ENCODE assay signal across 9 cellular contexts in the genomic region with DNA sequence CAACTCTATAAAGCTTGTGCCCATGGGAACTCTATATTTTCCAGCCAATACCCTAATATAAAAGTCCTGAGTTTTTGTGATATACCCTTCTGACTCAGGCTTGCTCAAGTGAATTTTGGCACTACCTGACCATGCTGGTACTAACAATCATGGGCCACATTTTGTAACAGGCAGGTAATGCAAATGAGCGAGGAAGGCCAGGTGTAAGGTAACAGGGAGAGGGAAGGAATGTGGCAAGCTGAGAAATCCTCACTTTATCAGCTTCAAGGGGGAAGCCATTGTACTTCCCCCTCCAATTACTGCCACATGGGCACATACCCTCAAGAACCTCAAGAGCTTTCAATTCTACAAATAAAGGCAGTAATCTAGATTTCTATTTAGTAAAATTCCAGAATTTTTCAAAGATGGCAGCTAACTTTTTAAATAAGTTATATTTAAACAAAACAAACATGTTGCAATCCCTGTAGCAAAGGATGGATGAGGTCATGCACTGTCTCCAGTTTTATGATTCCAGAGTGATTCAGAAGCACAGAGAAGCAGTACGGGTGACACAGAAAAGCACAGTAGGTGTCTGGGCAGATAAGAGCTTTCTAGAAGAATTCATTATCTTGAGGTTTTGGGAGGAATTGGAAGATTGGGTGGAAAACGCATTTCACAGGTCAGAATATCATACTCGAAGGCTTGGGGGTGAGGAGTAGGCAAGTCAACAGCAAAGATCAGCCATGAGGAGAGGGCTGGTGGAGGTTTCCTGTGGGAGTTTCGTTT.
A peak's percentile ranks its signal among the peaks of the same experiment; 100 is the strongest.
DNase-seq lines count a peak whose midpoint lies in the region; ATAC-seq, FAIRE-seq and TF ChIP-seq lines count a peak whose summit lies in the region.
"Had no signal": no experiment of that assay in that cellular context is flagged by ENCODE, and none has a peak within 500 bp of the region (broad histone marks: within the 10 kb centered on the region; RNA-seq: fewer than 3 reads in every experiment).

No MANE protein-coding gene starts in this region.

- no peak overlapping the region for H3K4me3 ChIP-seq in hepatocyte
- H3K4me3 ChIP-seq in transverse colon, result no peak overlapping the region

- FAIRE-seq in GM12891 (lab: Jason Lieb, UNC), result no peak

- peak overlapping the region; percentile 28 for H2AFZ ChIP-seq in hepatocyte

- H3K27me3 ChIP-seq in hepatocyte (no peaks in the 10 kb centered on the region), transverse colon (no peaks in the 10 kb centered on the region)

- peak overlapping the region; percentile 66 for H3K4me2 ChIP-seq in hepatocyte

- H3K27me3 Mint-ChIP-seq in activated T-cell treated with anti-CD3 and anti-CD28 coated beads, Interleukin-2, amount 50 U/mL, for 24 hours, result no peaks in the 10 kb centered on the region
- H3K27me3 Mint-ChIP-seq in activated B cell treated with CpG ODN at 0.5 μM for 24 hours, result no peaks in the 10 kb centered on the region

- no peak for ATAC-seq in activated B cell treated with CpG ODN at 0.5 μM for 24 hours (ENCODE audit: low read depth)

- CTCF ChIA-PET in activated B cell treated with CpG ODN at 0.5 μM for 24 hours (lab: Charles Lee), result interaction anchor here (0.7 to 1.4 kb wide), 5 partner anchors 14 to 89 kb away, joined by 3 read pairs; no protein-coding TSS in a partner anchor

- no peaks in the 10 kb centered on the region for H3K9me2 ChIP-seq in hepatocyte (replicated peaks; ENCODE audit: insufficient read depth)

- TF ChIP-seq POLR2A in transverse colon (IDR thresholded peaks at IDR 0.05) (no peak), GM12891 (IDR thresholded peaks at IDR 0.05; ENCODE audit: low read depth, low read length) (no peak)

- POLR2A ChIA-PET in activated B cell treated with CpG ODN at 0.5 μM for 24 hours (lab: Charles Lee), result interaction anchor here (0.6 to 1.4 kb wide), 4 partner anchors 53 to 277 kb away, joined by 3 to 4 read pairs (median 4); no protein-coding TSS in a partner anchor

- peak overlapping the region; percentile 64 for H3K4me3 Mint-ChIP-seq in activated T-cell treated with anti-CD3 and anti-CD28 coated beads, Interleukin-2, amount 50 U/mL, for 24 hours
- peak overlapping the region; percentile 39 for H3K4me3 Mint-ChIP-seq in activated B cell treated with CpG ODN at 0.5 μM for 24 hours

- TF ChIP-seq EP300 in transverse colon (IDR thresholded peaks at IDR 0.05; ENCODE audit: low read depth), result no peak

- 64% methylated on average over 5 of the region's 5 CpGs for WGBS in hepatocyte (ENCODE audit: low lambda C conversion rate, missing lambda C conversion rate)
- WGBS in transverse colon (ENCODE audit: low coverage in 1 of 2), 2 donors, result 74 to 80% methylated on average over 4 to 5 of the region's 5 CpGs

- peaks cover 12% of the 10 kb centered on the region for H3K9me3 Mint-ChIP-seq in activated T-cell treated with anti-CD3 and anti-CD28 coated beads, Interleukin-2, amount 50 U/mL, for 24 hours
- H3K9me3 Mint-ChIP-seq in activated B cell treated with CpG ODN at 0.5 μM for 24 hours, result peaks cover 6% of the 10 kb centered on the region

- peaks cover 19% of the 10 kb centered on the region for H3K79me2 ChIP-seq in hepatocyte

- in situ Hi-C loops in transverse colon (cut with MboI; ENCODE audit: low pct_ligation_motif_present in 1 of 4, low pct_unique_long_range_greater_than_20kb in 1 of 4, low sequenced_read_pairs in 3 of 4), result no loop called here

- H3K9me3 ChIP-seq in hepatocyte (ENCODE audit: low read depth) (no peaks in the 10 kb centered on the region), transverse colon (peaks cover 0 to 8% of the 10 kb centered on the region in 2 donors)

- peaks cover 29% of the 10 kb centered on the region for H3K4me1 ChIP-seq in hepatocyte (ENCODE audit: insufficient read depth)
- H3K4me1 ChIP-seq in transverse colon, result peaks cover 4 to 26% (median 12%) of the 10 kb centered on the region in 4 donors

- peak overlapping the region; percentile 93 for H3K27ac Mint-ChIP-seq in activated T-cell treated with anti-CD3 and anti-CD28 coated beads, Interleukin-2, amount 50 U/mL, for 24 hours
- peak overlapping the region; percentile 82 for H3K27ac Mint-ChIP-seq in activated B cell treated with CpG ODN at 0.5 μM for 24 hours

- peaks cover 39% of the 10 kb centered on the region for H3K36me3 Mint-ChIP-seq in activated T-cell treated with anti-CD3 and anti-CD28 coated beads, Interleukin-2, amount 50 U/mL, for 24 hours (ENCODE audit: low read depth)
- peaks cover 23% of the 10 kb centered on the region for H3K36me3 Mint-ChIP-seq in activated B cell treated with CpG ODN at 0.5 μM for 24 hours (ENCODE audit: low read depth)

- no peaks in the 10 kb centered on the region for H4K20me1 ChIP-seq in hepatocyte (ENCODE audit: insufficient read depth, poor library complexity, severe bottlenecking)

- peak overlapping the region; percentile 84 for H3K27ac ChIP-seq in hepatocyte
- H3K27ac ChIP-seq in transverse colon, result peak overlapping the region; percentile 5 to 55 (median 46)
- H3K27ac ChIP-seq: VCaP had no signal

- H3K36me3 ChIP-seq in hepatocyte (replicated peaks; ENCODE audit: insufficient read depth, low read depth), result no peaks in the 10 kb centered on the region
- H3K36me3 ChIP-seq in transverse colon, result peaks cover 0 to 12% (median 0%) of the 10 kb centered on the region in 4 donors

- peaks cover 86% of the 10 kb centered on the region for H3K4me1 Mint-ChIP-seq in activated T-cell treated with anti-CD3 and anti-CD28 coated beads, Interleukin-2, amount 50 U/mL, for 24 hours (ENCODE audit: low read depth)
- peaks cover 75% of the 10 kb centered on the region for H3K4me1 Mint-ChIP-seq in activated B cell treated with CpG ODN at 0.5 μM for 24 hours

- TF ChIP-seq CTCF in activated B cell treated with CpG ODN at 0.5 μM for 24 hours (IDR thresholded peaks at IDR 0.05) (no peak), hepatocyte (IDR thresholded peaks at IDR 0.05; ENCODE audit: poor library complexity) (no peak), transverse colon (IDR thresholded peaks at IDR 0.05) (no peak)

- intact Hi-C loops in activated B cell treated with CpG ODN at 0.5 μM for 24 hours (cut with micrococcal nuclease), result loop anchor here (1.0 kb wide), 1 partner anchor 9 kb away; no protein-coding TSS in a partner anchor
- intact Hi-C loops in transverse colon (cut with DNase I; ENCODE audit: low total_unique reads), result no loop called here

- DNase-seq in activated T-cell treated with anti-CD3 and anti-CD28 coated beads, Interleukin-2, amount 50 U/mL, for 24 hours, result no peak
- DNase-seq in activated T-cell treated with anti-CD3 and anti-CD28 coated beads, Interleukin-2, amount 50 U/mL, for 1 hour, result no peak
- DNase-seq in activated B cell treated with CpG ODN at 0.5 μM for 24 hours (no peak), hepatocyte (ENCODE audit: low spot score) (peak; percentile 65), transverse colon (no peak), GM12891 (ENCODE audit: insufficient read length, low spot score) (no peak), NCI-H2107 (lab: John Stamatoyannopoulos, UW) (no peak)
- no peak for DNase-seq in activated CD4-positive, CD25-positive, alpha-beta regulatory T cell treated with anti-CD3 and anti-CD28 coated beads, Interleukin-2, amount 50 U/mL, for 72 hours

TF ChIP-seq in GM12891, 5 proteins besides CTCF, POLR2A, EP300 and RAD21:
- no peak for TF ChIP-seq TAF1 (IDR thresholded peaks at IDR 0.05; ENCODE audit: low read depth, low read length)
- TF ChIP-seq POU2F2 (IDR thresholded peaks at IDR 0.05; ENCODE audit: low read depth, low read length), result no peak
- TF ChIP-seq SPI1 (IDR thresholded peaks at IDR 0.05; ENCODE audit: low read depth, low read length), result no peak
- TF ChIP-seq POLR2AphosphoS5 (IDR thresholded peaks at IDR 0.05; ENCODE audit: low read depth, low read length), result no peak
- TF ChIP-seq PAX5 (IDR thresholded peaks at IDR 0.05; ENCODE audit: insufficient read depth, low read length, severe bottlenecking), result no peak
